Comparison of ENCODE assay signal across 1 cellular context in genomic region chr13:114005206-114005720, GRCh38.
TF ChIP-seq lines count a peak whose summit lies in the region.

No MANE protein-coding gene starts in this region.

TF ChIP-seq in HepG2, 621 proteins besides CTCF, POLR2A, EP300 and RAD21 (continued from another document):
- no peak for TF ChIP-seq FOXK1 (CRISPR knock-in tag; IDR thresholded peaks at IDR 0.05; ENCODE audit: borderline replicate concordance, low read depth)
- TF ChIP-seq IRX3 (CRISPR knock-in tag; IDR thresholded peaks at IDR 0.05; ENCODE audit: borderline replicate concordance, low read depth): no peak
- TF ChIP-seq ZNF607 (CRISPR knock-in tag; IDR thresholded peaks at IDR 0.05; ENCODE audit: borderline replicate concordance): no peak
- no peak for TF ChIP-seq MTA1 (CRISPR knock-in tag; IDR thresholded peaks at IDR 0.05; ENCODE audit: borderline replicate concordance)
- TF ChIP-seq MZF1 (CRISPR knock-in tag; IDR thresholded peaks at IDR 0.05; ENCODE audit: borderline replicate concordance): no peak
